In the genomic region with DNA sequence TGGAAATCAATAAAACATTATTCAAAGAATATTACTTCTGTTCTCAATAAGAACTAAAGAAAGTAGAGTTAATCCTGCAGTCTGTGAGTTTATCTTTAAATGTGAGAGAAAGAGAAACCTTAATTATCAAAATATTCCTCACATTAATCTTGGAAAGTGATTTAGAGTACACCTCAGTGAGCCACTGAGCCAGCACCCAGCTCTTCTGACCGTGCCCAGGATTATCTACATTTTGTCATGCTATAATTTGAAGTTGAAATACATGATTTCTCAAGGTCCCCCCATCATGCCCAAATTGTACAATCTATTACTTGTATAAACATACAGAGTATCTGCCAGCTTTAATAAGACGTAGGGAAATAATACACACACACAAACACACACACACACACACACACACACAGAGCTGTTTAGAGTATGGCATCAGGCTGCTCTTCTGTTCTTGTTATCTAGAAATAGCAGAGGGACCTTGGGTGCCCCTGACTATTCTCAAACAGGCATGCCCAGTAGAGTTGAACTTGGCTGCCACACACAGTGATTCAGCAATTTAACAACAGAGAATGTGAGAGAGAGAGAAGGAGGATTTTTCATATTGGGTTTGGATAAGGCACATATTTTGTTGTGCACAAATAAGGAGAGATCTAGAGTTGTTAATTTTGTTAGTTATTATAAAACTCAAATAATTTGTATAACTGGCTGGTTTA, we compare ENCODE assay signal across 8 cellular contexts.
A peak's percentile ranks its signal among the peaks of the same experiment; 100 is the strongest.
DNase-seq lines count a peak whose midpoint lies in the region; ATAC-seq and TF ChIP-seq lines count a peak whose summit lies in the region.
"Had no signal": no experiment of that assay in that cellular context is flagged by ENCODE, and none has a peak within 500 bp of the region (broad histone marks: within the 10 kb centered on the region; RNA-seq: fewer than 3 reads in every experiment).

No MANE protein-coding gene starts in this region.

- no peak overlapping the region for H4K91ac ChIP-seq in IMR-90 (ENCODE audit: insufficient read depth, low read depth, low read length)

- dilution Hi-C loops in IMR-90 (cut with HindIII; ENCODE audit: low sequenced_read_pairs, unreplicated experiment) = no loop called here

- POLR2A ChIA-PET in IMR-90 (lab: Charles Lee; ENCODE audit: unreplicated experiment) = interaction anchor here (0.6 kb wide), 1 partner anchor 9 kb away, joined by 5 read pairs; no protein-coding TSS in a partner anchor

- in situ Hi-C loops in IMR-90 (cut with MboI; ENCODE audit: low sequenced_read_pairs) = no loop called here

- TF ChIP-seq CTCF in IMR-90 (conservative IDR thresholded peaks at IDR 0.05; ENCODE audit: low read depth, low read length) (no peak), adrenal gland (IDR thresholded peaks at IDR 0.05) (no peak), upper lobe of right lung (IDR thresholded peaks at IDR 0.05) (no peak), suprapubic skin (IDR thresholded peaks at IDR 0.05) (no peak)

- H3K4me2 ChIP-seq in IMR-90 (ENCODE audit: low read depth, low read length) = no peak overlapping the region

- no peak overlapping the region for H3K4me3 ChIP-seq in IMR-90 (ENCODE audit: insufficient read depth, low read depth, low read length)
- no peak overlapping the region for H3K4me3 ChIP-seq in adrenal gland
- no peak overlapping the region for H3K4me3 ChIP-seq in upper lobe of right lung
- no peak overlapping the region for H3K4me3 ChIP-seq in suprapubic skin

- H2AFZ ChIP-seq in IMR-90 (replicated peaks; ENCODE audit: low read length, poor library complexity) = no peak overlapping the region

- no peak overlapping the region for H3K9ac ChIP-seq in IMR-90 (ENCODE audit: low read depth, low read length)

- H3K23ac ChIP-seq in IMR-90 (ENCODE audit: low read depth, low read length) = no peak overlapping the region

- intact Hi-C loops in IMR-90 (cut with micrococcal nuclease) (no loop called here), adrenal gland (cut with DNase I) (no loop called here), left cardiac atrium (cut with DNase I) (no loop called here), upper lobe of right lung (cut with DNase I) (no loop called here)

- TF ChIP-seq POLR2A in IMR-90 (IDR thresholded peaks at IDR 0.05; ENCODE audit: low read depth, low read length) = no peak
- TF ChIP-seq POLR2A in adrenal gland (IDR thresholded peaks at IDR 0.05) = no peak
- no peak for TF ChIP-seq POLR2A in suprapubic skin (IDR thresholded peaks at IDR 0.05)

- no peak for TF ChIP-seq RAD21 in IMR-90 (IDR thresholded peaks at IDR 0.05; ENCODE audit: low read length)

- H2BK120ac ChIP-seq in IMR-90 (ENCODE audit: low read depth, low read length) = no peak overlapping the region

- H3K56ac ChIP-seq in IMR-90 (ENCODE audit: extremely low read depth, insufficient read depth, low read length) = no peak overlapping the region

- BruUV-seq in IMR-90 (replicated peaks; lab: Mats Ljungman, UMichigan) = no TSS peak

- WGBS in IMR-90 (ENCODE audit: extremely low coverage in 2 of 2, insufficient read length in 1 of 2), 2 experiments = no CpG with 5 or more reads among the region's 2 CpGs
- WGBS in adrenal gland, 4 donors = 30 to 55% (median 41%) methylated on average over 2 of the region's 2 CpGs
- 63% methylated on average over 2 of the region's 2 CpGs for WGBS in suprapubic skin

- H3K36me3 ChIP-seq in IMR-90 (ENCODE audit: control insufficient read depth, insufficient read depth, low read length) (no peaks in the 10 kb centered on the region), adrenal gland (replicated peaks in 1 of 2) (no peaks in the 10 kb centered on the region), upper lobe of right lung (no peaks in the 10 kb centered on the region), suprapubic skin (no peaks in the 10 kb centered on the region)

- H3K9me3 ChIP-seq in IMR-90 (ENCODE audit: control insufficient read depth, insufficient read depth, low read length) (no peaks in the 10 kb centered on the region), adrenal gland (replicated peaks in 1 of 3) (no peaks in the 10 kb centered on the region), upper lobe of right lung (no peaks in the 10 kb centered on the region), suprapubic skin (no peaks in the 10 kb centered on the region)

- no peak overlapping the region for H2AK9ac ChIP-seq in IMR-90 (replicated peaks; ENCODE audit: low read depth, low read length, poor library complexity)

- peak; percentile 0 for DNase-seq in IMR-90
- DNase-seq in adrenal gland = peak; percentile 31 to 77 (median 63)
- peak; percentile 22 for DNase-seq in left cardiac atrium
- no peak for DNase-seq in upper lobe of right lung
- DNase-seq in suprapubic skin (ENCODE audit: low spot score in 2 of 2) = no peak
- no peak for DNase-seq in activated T-cell treated with anti-CD3 and anti-CD28 coated beads for 4 hours
- DNase-seq: central memory CD4-positive, alpha-beta T cell had no signal

- H2BK20ac ChIP-seq in IMR-90 (ENCODE audit: low read depth, low read length) = no peak overlapping the region

- no peak overlapping the region for H2BK15ac ChIP-seq in IMR-90 (ENCODE audit: low read depth, low read length)

- H3K18ac ChIP-seq in IMR-90 (ENCODE audit: low read depth, low read length) = no peak overlapping the region

- no peak overlapping the region for H3K27ac ChIP-seq in IMR-90 (ENCODE audit: insufficient read depth, low read length)
- H3K27ac ChIP-seq in adrenal gland = peak overlapping the region in 1 of 5 donors; percentile 29
- no peak overlapping the region for H3K27ac ChIP-seq in upper lobe of right lung
- no peak overlapping the region for H3K27ac ChIP-seq in suprapubic skin

- H4K20me1 ChIP-seq in IMR-90 (ENCODE audit: insufficient read depth, low read length) = no peaks in the 10 kb centered on the region

- no peaks in the 10 kb centered on the region for H3K27me3 ChIP-seq in IMR-90 (ENCODE audit: control insufficient read depth, insufficient read depth, low read length)
- no peaks in the 10 kb centered on the region for H3K27me3 ChIP-seq in adrenal gland
- no peaks in the 10 kb centered on the region for H3K27me3 ChIP-seq in upper lobe of right lung
- H3K27me3 ChIP-seq in suprapubic skin = no peaks in the 10 kb centered on the region

- H3K79me1 ChIP-seq in IMR-90 (ENCODE audit: low read depth in 1 of 2, low read length in 2 of 2) = no peaks in the 10 kb centered on the region

- no peak overlapping the region for H3K4ac ChIP-seq in IMR-90 (ENCODE audit: low read depth, low read length)

- no peak overlapping the region for H3K14ac ChIP-seq in IMR-90 (replicated peaks; ENCODE audit: low read depth, low read length)

- CTCF ChIA-PET in IMR-90 (lab: Yijun Ruan, JAX) = no interaction called here

- H4K8ac ChIP-seq in IMR-90 (ENCODE audit: low read depth in 2 of 2, low read length in 2 of 2) = no peak overlapping the region

- H3K4me1 ChIP-seq in IMR-90 (ENCODE audit: control insufficient read depth, insufficient read depth, low read length) = no peaks in the 10 kb centered on the region
- H3K4me1 ChIP-seq in adrenal gland (replicated peaks in 1 of 2) = no peaks in the 10 kb centered on the region
- no peaks in the 10 kb centered on the region for H3K4me1 ChIP-seq in upper lobe of right lung
- H3K4me1 ChIP-seq in suprapubic skin = peaks cover 2% of the 10 kb centered on the region

- no peaks in the 10 kb centered on the region for H3K9me1 ChIP-seq in IMR-90 (ENCODE audit: insufficient read depth, low read length)

- TF ChIP-seq EP300 in suprapubic skin (IDR thresholded peaks at IDR 0.05) = no peak

- peak; percentile 46; the same call in 1 of the 2 replicates for ATAC-seq in IMR-90 (ENCODE audit: low read depth)
- ATAC-seq in left cardiac atrium = peak; percentile 87 to 88
- peak; percentile 27 for ATAC-seq in upper lobe of right lung
- ATAC-seq in HG03432 (IDR thresholded peaks at IDR 0.05; ENCODE audit: unreplicated experiment) = no peak

- H2AK5ac ChIP-seq in IMR-90 (ENCODE audit: low read depth, low read length) = no peak overlapping the region

- no peak overlapping the region for H4K5ac ChIP-seq in IMR-90 (ENCODE audit: low read depth, low read length)

- H2BK5ac ChIP-seq in IMR-90 (ENCODE audit: low read depth, low read length, poor library complexity, severe bottlenecking) = no peak overlapping the region

TF ChIP-seq in IMR-90, 13 proteins besides CTCF, POLR2A, EP300 and RAD21:
- TF ChIP-seq NFE2L2 (IDR thresholded peaks at IDR 0.05; ENCODE audit: low read depth, low read length) = peak; percentile 47; the same call in 1 of the 2 replicates
- no peak for TF ChIP-seq RCOR1 (IDR thresholded peaks at IDR 0.05; ENCODE audit: insufficient replicate concordance, low read length)
- TF ChIP-seq, protein P1, sequence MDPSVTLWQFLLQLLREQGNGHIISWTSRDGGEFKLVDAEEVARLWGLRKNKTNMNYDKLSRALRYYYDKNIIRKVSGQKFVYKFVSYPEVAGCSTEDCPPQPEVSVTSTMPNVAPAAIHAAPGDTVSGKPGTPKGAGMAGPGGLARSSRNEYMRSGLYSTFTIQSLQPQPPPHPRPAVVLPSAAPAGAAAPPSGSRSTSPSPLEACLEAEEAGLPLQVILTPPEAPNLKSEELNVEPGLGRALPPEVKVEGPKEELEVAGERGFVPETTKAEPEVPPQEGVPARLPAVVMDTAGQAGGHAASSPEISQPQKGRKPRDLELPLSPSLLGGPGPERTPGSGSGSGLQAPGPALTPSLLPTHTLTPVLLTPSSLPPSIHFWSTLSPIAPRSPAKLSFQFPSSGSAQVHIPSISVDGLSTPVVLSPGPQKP (IDR thresholded peaks at IDR 0.05; ENCODE audit: borderline replicate concordance, low read depth, low read length) = no peak
- TF ChIP-seq MXI1 (IDR thresholded peaks at IDR 0.05; ENCODE audit: borderline replicate concordance, low read depth, low read length) = no peak
TF ChIP-seq in IMR-90: peak in this region for 1.

Comparison
In these comparisons a context has a peak if more than half of its experiments do, and no peak if none do; other contexts are left out.
1. DNase-seq: peak in IMR-90 (single experiment), adrenal gland (7 of 7) and left cardiac atrium (single experiment); none in upper lobe of right lung (single experiment), suprapubic skin (0 of 2) and activated T-cell treated with anti-CD3 and anti-CD28 coated beads for 4 hours (single experiment).